ENCODE assay signal across 8 cellular contexts in the genomic region with DNA sequence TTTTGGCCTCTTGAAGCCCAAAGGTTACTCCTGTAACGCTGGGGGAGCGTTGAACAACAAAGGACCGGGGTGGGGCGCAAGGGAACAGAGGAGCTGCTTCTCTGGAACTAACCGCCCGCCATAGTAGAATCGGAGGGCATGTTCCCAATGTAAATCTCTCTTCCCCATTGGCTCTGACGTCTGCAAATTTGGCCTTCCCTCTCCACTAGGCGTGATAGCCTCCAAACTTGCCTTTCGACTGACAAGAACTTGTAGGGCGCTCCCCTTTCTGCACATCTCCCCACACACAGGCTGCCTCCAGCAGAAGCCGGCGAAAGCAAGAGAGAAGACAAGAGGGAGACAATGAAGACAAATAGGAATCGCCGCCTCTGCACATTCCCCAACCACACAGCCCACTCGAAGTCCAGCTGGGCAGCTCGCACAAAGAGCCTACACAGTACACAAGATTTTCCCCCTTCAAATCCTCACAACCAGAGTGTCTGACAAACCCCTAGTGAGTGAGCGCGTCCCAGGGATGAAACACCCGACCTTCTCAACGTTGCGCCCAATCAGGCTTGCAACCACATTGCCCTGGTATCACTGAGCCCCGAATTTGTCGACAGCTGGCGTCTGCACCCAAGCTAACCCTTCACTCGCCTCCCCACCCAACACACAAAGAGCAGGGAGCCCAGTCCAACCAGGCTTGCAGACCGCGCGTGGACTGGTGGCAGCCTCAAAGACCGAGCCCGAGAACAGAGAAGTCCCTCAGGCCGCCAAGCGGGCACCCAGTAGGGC. TPM values are rescaled to one million over a fixed set of nuclear protein-coding genes. Genes with fewer than 3 reads are reported as not detected.
DNase-seq lines count a peak whose midpoint lies in the region; ATAC-seq lines count a peak whose summit lies in the region.

No MANE protein-coding gene starts in this region.

- peaks cover 47% of the 10 kb centered on the region for H3K4me1 Mint-ChIP-seq in activated naive CD8-positive, alpha-beta T cell treated with anti-CD3 and anti-CD28 coated beads, Interleukin-2, amount 10 ng/mL, durations not matched to agents 7 days and 5 days
- peaks cover 63% of the 10 kb centered on the region for H3K4me1 Mint-ChIP-seq in stimulated activated memory B cell treated with anti-CD40 and anti-IgM and Interleukin-4, amounts not matched to agents 10 μg/mL and 1 μg/mL and 100 μg/mL, for 72 hours

- peaks cover 1% of the 10 kb centered on the region for H3K36me3 Mint-ChIP-seq in activated naive CD8-positive, alpha-beta T cell treated with anti-CD3 and anti-CD28 coated beads, Interleukin-2, amount 10 ng/mL, durations not matched to agents 7 days and 5 days
- H3K36me3 Mint-ChIP-seq in stimulated activated memory B cell treated with anti-CD40 and anti-IgM and Interleukin-4, amounts not matched to agents 10 μg/mL and 1 μg/mL and 100 μg/mL, for 72 hours: no peaks in the 10 kb centered on the region

- H3K9me3 Mint-ChIP-seq in activated naive CD8-positive, alpha-beta T cell treated with anti-CD3 and anti-CD28 coated beads, Interleukin-2, amount 10 ng/mL, durations not matched to agents 7 days and 5 days: no peaks in the 10 kb centered on the region
- no peaks in the 10 kb centered on the region for H3K9me3 Mint-ChIP-seq in stimulated activated memory B cell treated with anti-CD40 and anti-IgM and Interleukin-4, amounts not matched to agents 10 μg/mL and 1 μg/mL and 100 μg/mL, for 72 hours

- peak overlapping the region; percentile 47 for H3K4me3 Mint-ChIP-seq in activated naive CD8-positive, alpha-beta T cell treated with anti-CD3 and anti-CD28 coated beads, Interleukin-2, amount 10 ng/mL, durations not matched to agents 7 days and 5 days
- peak overlapping the region; percentile 78 for H3K4me3 Mint-ChIP-seq in stimulated activated memory B cell treated with anti-CD40 and anti-IgM and Interleukin-4, amounts not matched to agents 10 μg/mL and 1 μg/mL and 100 μg/mL, for 72 hours

- DNase-seq in activated CD4-positive, CD25-positive, alpha-beta regulatory T cell treated with anti-CD3 and anti-CD28 coated beads, Interleukin-2, amount 50 U/mL, for 72 hours: peak; percentile 30
- DNase-seq in activated CD4-positive, CD25-positive, alpha-beta regulatory T cell (lab: John Stamatoyannopoulos, UW): no peak
- DNase-seq in activated naive CD8-positive, alpha-beta T cell treated with anti-CD3 and anti-CD28 coated beads, Interleukin-2, amount 10 ng/mL, durations not matched to agents 7 days and 5 days: peak; percentile 39
- DNase-seq in HK-2 (ENCODE audit: unreplicated experiment): no peak
- DNase-seq in activated gamma-delta T cell (lab: John Stamatoyannopoulos, UW): no peak

- ATAC-seq in activated naive CD8-positive, alpha-beta T cell treated with anti-CD3 and anti-CD28 coated beads, Interleukin-2, amount 10 ng/mL, durations not matched to agents 7 days and 5 days (ENCODE audit: low read depth): peak; percentile 18
- peak; percentile 21 for ATAC-seq in stimulated activated memory B cell treated with anti-CD40 and anti-IgM and Interleukin-4, amounts not matched to agents 10 μg/mL and 1 μg/mL and 100 μg/mL, for 72 hours
- ATAC-seq in GM21825 (IDR thresholded peaks at IDR 0.05; ENCODE audit: unreplicated experiment): no peak

- no peak overlapping the region for H3K27ac Mint-ChIP-seq in activated naive CD8-positive, alpha-beta T cell treated with anti-CD3 and anti-CD28 coated beads, Interleukin-2, amount 10 ng/mL, durations not matched to agents 7 days and 5 days
- no peak overlapping the region for H3K27ac Mint-ChIP-seq in stimulated activated memory B cell treated with anti-CD40 and anti-IgM and Interleukin-4, amounts not matched to agents 10 μg/mL and 1 μg/mL and 100 μg/mL, for 72 hours

- H3K27me3 Mint-ChIP-seq in activated naive CD8-positive, alpha-beta T cell treated with anti-CD3 and anti-CD28 coated beads, Interleukin-2, amount 10 ng/mL, durations not matched to agents 7 days and 5 days: peaks cover 73% of the 10 kb centered on the region
- peaks cover 86% of the 10 kb centered on the region for H3K27me3 Mint-ChIP-seq in stimulated activated memory B cell treated with anti-CD40 and anti-IgM and Interleukin-4, amounts not matched to agents 10 μg/mL and 1 μg/mL and 100 μg/mL, for 72 hours

- H3K4me3 ChIP-seq in iPS-11a (ENCODE audit: low read depth, low read length): peak overlapping the region; percentile 68

- POLR2A ChIA-PET in activated naive CD8-positive, alpha-beta T cell treated with anti-CD3 and anti-CD28 coated beads, Interleukin-2, amount 10 ng/mL, durations not matched to agents 7 days and 5 days (lab: Charles Lee): no interaction called here

RNA-seq across cellular contexts. Expression of a gene that starts 1.5 kb away (rescaled TPM):
- total RNA-seq in activated naive CD8-positive, alpha-beta T cell treated with anti-CD3 and anti-CD28 coated beads, Interleukin-2, amount 10 ng/mL, durations not matched to agents 7 days and 5 days: not detected

RNA-seq across cellular contexts. Expression of a gene that starts 36.2 kb away (rescaled TPM):
- total RNA-seq in activated naive CD8-positive, alpha-beta T cell treated with anti-CD3 and anti-CD28 coated beads, Interleukin-2, amount 10 ng/mL, durations not matched to agents 7 days and 5 days: 100 to 1,000 TPM; 358 to 367 TPM

Comparison
In these comparisons a context has a peak if more than half of its experiments do, and no peak if none do; other contexts are left out.
1. DNase-seq: peak in activated CD4-positive, CD25-positive, alpha-beta regulatory T cell treated with anti-CD3 and anti-CD28 coated beads, Interleukin-2, amount 50 U/mL, for 72 hours (single experiment) and activated naive CD8-positive, alpha-beta T cell treated with anti-CD3 and anti-CD28 coated beads, Interleukin-2, amount 10 ng/mL, durations not matched to agents 7 days and 5 days (single experiment); none in activated CD4-positive, CD25-positive, alpha-beta regulatory T cell (0 of 4), HK-2 (single experiment) and activated gamma-delta T cell (single experiment).